ENCODE assay signal across 17 cellular contexts in genomic region chr2:439077-439476, GRCh38.
DNase-seq lines count a peak whose midpoint lies in the region; ATAC-seq and TF ChIP-seq lines count a peak whose summit lies in the region.
"Had no signal": no experiment of that assay in that cellular context is flagged by ENCODE, and none has a peak within 500 bp of the region (broad histone marks: within the 10 kb centered on the region; RNA-seq: fewer than 3 reads in every experiment).

No MANE protein-coding gene starts in this region.

- H3F3A ChIP-seq in neural progenitor cell (ENCODE audit: low read depth): no peaks in the 10 kb centered on the region

- no peaks in the 10 kb centered on the region for H3K79me2 ChIP-seq in neural progenitor cell (ENCODE audit: low read depth)

- TF ChIP-seq CTCF in body of pancreas (IDR thresholded peaks at IDR 0.05): no peak
- no peak for TF ChIP-seq CTCF in neural progenitor cell (IDR thresholded peaks at IDR 0.05)

- H2AFZ ChIP-seq in neural progenitor cell (replicated peaks): no peak overlapping the region

- no peak overlapping the region for H3K27ac ChIP-seq in BLaER1 treated with 17β-estradiol and CSF1 and Interleukin-3, amounts not matched to agents 10 nM and 100 nM
- no peak overlapping the region for H3K27ac ChIP-seq in body of pancreas
- no peak overlapping the region for H3K27ac ChIP-seq in neural progenitor cell
- H3K27ac ChIP-seq: stomach, vagina had no signal

- TF ChIP-seq POLR2A in body of pancreas (IDR thresholded peaks at IDR 0.05): no peak

- 67 to 70% methylated on average over 13 to 17 of the region's 17 CpGs for WGBS in body of pancreas, 2 donors

- peak overlapping the region; percentile 89 to 97 (median 95) for H3K27ac Mint-ChIP-seq in IgD-negative memory B cell
- H3K27ac Mint-ChIP-seq in neural progenitor cell: peak overlapping the region; percentile 36
- H3K27ac Mint-ChIP-seq: endodermal cell had no signal

- H3K27me3 ChIP-seq in BLaER1 treated with 17β-estradiol and CSF1 and Interleukin-3, amounts not matched to agents 10 nM and 100 nM: peaks cover 0 to 6% (median 0%) of the 10 kb centered on the region in 11 experiments; a peak in 4 of 22 replicates
- H3K27me3 ChIP-seq in body of pancreas: no peaks in the 10 kb centered on the region
- no peaks in the 10 kb centered on the region for H3K27me3 ChIP-seq in neural progenitor cell
- H3K27me3 ChIP-seq: vagina had no signal

- H4K20me1 ChIP-seq in BLaER1 treated with 17β-estradiol and CSF1 and Interleukin-3, amounts not matched to agents 10 nM and 100 nM: no peaks in the 10 kb centered on the region
- no peaks in the 10 kb centered on the region for H4K20me1 ChIP-seq in neural progenitor cell (ENCODE audit: low read depth)

- peaks cover 16 to 83% (median 67%) of the 10 kb centered on the region in 10 experiments for H3K4me1 ChIP-seq in BLaER1 treated with 17β-estradiol and CSF1 and Interleukin-3, amounts not matched to agents 10 nM and 100 nM
- H3K4me1 ChIP-seq in body of pancreas: peaks cover 10% of the 10 kb centered on the region
- peaks cover 5% of the 10 kb centered on the region for H3K4me1 ChIP-seq in neural progenitor cell
- H3K4me1 ChIP-seq: HAP-1, vagina had no signal

- DNase-seq in body of pancreas: no peak
- DNase-seq in neural progenitor cell (ENCODE audit: low spot score): peak; percentile 25
- no peak for DNase-seq in activated T-cell treated with anti-CD3 and anti-CD28 coated beads for 4 hours
- no peak for DNase-seq in stimulated activated CD4-positive, alpha-beta T cell treated with anti-CD3 and anti-CD28 coated beads, Interleukin-4, amount 100 ng/mL, for 4 hours
- no peak for DNase-seq in 8988T
- DNase-seq: activated CD4-positive, alpha-beta T cell treated with anti-CD3 and anti-CD28 coated beads for 1 hour; endodermal cell; KG1; midbrain; NCI-H1048; Right ventricle myocardium superior; stomach had no signal

- no peaks in the 10 kb centered on the region for H3K36me3 ChIP-seq in BLaER1 treated with 17β-estradiol and CSF1 and Interleukin-3, amounts not matched to agents 10 nM and 100 nM
- H3K36me3 ChIP-seq in body of pancreas (replicated peaks in 1 of 2; ENCODE audit: insufficient read depth in 1 of 2, low read depth in 2 of 2) (no peaks in the 10 kb centered on the region), neural progenitor cell (no peaks in the 10 kb centered on the region)
- H3K36me3 ChIP-seq: HAP-1, stomach, vagina had no signal

- H3K9me3 Mint-ChIP-seq in IgD-negative memory B cell (no peaks in the 10 kb centered on the region), neural progenitor cell (no peaks in the 10 kb centered on the region)
- H3K9me3 Mint-ChIP-seq: endodermal cell had no signal

- H3K27me3 Mint-ChIP-seq in IgD-negative memory B cell (peaks cover 1% of the 10 kb centered on the region), neural progenitor cell (ENCODE audit: insufficient read depth, low read depth) (peaks cover 5% of the 10 kb centered on the region)

- H3K4me2 ChIP-seq in BLaER1 treated with 17β-estradiol and CSF1 and Interleukin-3, amounts not matched to agents 10 nM and 100 nM: peak overlapping the region in 6 of 11 experiments; percentile 62 to 81 (median 72); a peak in 11 of 22 replicates
- H3K4me2 ChIP-seq in neural progenitor cell: no peak overlapping the region

- intact Hi-C loops in body of pancreas (cut with DNase I): no loop called here

- H3K36me3 Mint-ChIP-seq in IgD-negative memory B cell (no peaks in the 10 kb centered on the region), neural progenitor cell (no peaks in the 10 kb centered on the region)

- peak; percentile 28 for ATAC-seq in body of pancreas
- ATAC-seq in GM18858 (IDR thresholded peaks at IDR 0.05; ENCODE audit: unreplicated experiment): no peak

- H3K4me3 ChIP-seq in BLaER1 treated with 17β-estradiol and CSF1 and Interleukin-3, amounts not matched to agents 10 nM and 100 nM: no peak overlapping the region
- no peak overlapping the region for H3K4me3 ChIP-seq in body of pancreas
- H3K4me3 ChIP-seq in neural progenitor cell: no peak overlapping the region
- H3K4me3 ChIP-seq: HAP-1, stomach, vagina had no signal

- H3K9me3 ChIP-seq in BLaER1 treated with 17β-estradiol and CSF1 and Interleukin-3, amounts not matched to agents 10 nM and 100 nM (replicated peaks in 1 of 11): no peaks in the 10 kb centered on the region
- H3K9me3 ChIP-seq in body of pancreas: no peaks in the 10 kb centered on the region
- H3K9me3 ChIP-seq in neural progenitor cell (ENCODE audit: low read depth): no peaks in the 10 kb centered on the region
- H3K9me3 ChIP-seq: HAP-1, stomach, vagina had no signal

- no peak overlapping the region for H3K9ac ChIP-seq in BLaER1 treated with 17β-estradiol and CSF1 and Interleukin-3, amounts not matched to agents 10 nM and 100 nM
- no peak overlapping the region for H3K9ac ChIP-seq in neural progenitor cell

- H3K4me1 Mint-ChIP-seq in IgD-negative memory B cell: peaks cover 37 to 52% (median 48%) of the 10 kb centered on the region in 3 donors
- peaks cover 13% of the 10 kb centered on the region for H3K4me1 Mint-ChIP-seq in neural progenitor cell

- peak overlapping the region in 1 of 4 donors; percentile 84 for H3K4me3 Mint-ChIP-seq in IgD-negative memory B cell
- no peak overlapping the region for H3K4me3 Mint-ChIP-seq in neural progenitor cell
- H3K4me3 Mint-ChIP-seq: endodermal cell had no signal
